Comparison of ENCODE assay signal across 11 cellular contexts in the genomic region with DNA sequence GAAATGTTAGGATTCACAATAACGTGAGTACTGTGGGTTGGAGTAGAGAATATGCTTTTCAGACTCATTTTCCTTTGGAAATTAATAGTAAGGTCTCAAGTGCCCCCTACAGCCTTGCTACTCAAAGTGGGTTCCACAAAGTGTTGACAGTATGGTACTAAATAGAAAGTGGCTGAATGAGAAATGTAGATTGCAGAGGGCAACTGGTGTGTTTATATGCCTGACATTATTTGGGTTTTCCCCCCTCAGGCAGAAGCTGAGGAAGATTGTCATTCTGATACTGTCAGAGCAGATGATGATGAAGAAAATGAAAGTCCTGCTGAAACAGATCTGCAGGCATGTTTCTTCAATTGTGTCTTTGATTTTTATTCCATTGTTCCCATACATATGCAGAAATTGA. TPM values are rescaled to one million over a fixed set of nuclear protein-coding genes. Genes with fewer than 3 reads are reported as not detected.
A peak's percentile ranks its signal among the peaks of the same experiment; 100 is the strongest.
DNase-seq lines count a peak whose midpoint lies in the region; ATAC-seq and TF ChIP-seq lines count a peak whose summit lies in the region.
"Had no signal": no experiment of that assay in that cellular context is flagged by ENCODE, and none has a peak within 500 bp of the region (broad histone marks: within the 10 kb centered on the region; RNA-seq: fewer than 3 reads in every experiment).

No MANE protein-coding gene starts in this region.

- H3K36me3 Mint-ChIP-seq in stimulated activated naive CD8-positive, alpha-beta T cell treated with anti-CD3 and anti-CD28 coated beads, Interleukin-15, Interleukin-2, amounts not matched to agents 100 ng/mL and 50 ng/mL, for 24 hours (ENCODE audit: low read depth) = peaks cover 31% of the 10 kb centered on the region

- peaks cover 7% of the 10 kb centered on the region; the same call in 1 of the 2 replicates for H4K20me1 ChIP-seq in OCI-LY7 (ENCODE audit: insufficient read depth, low read length)

- H3K4me1 ChIP-seq in cardiac muscle cell (ENCODE audit: low read depth) = peaks cover 22% of the 10 kb centered on the region
- H3K4me1 ChIP-seq in left ventricle myocardium inferior = peaks cover 36% of the 10 kb centered on the region
- H3K4me1 ChIP-seq in OCI-LY7 (ENCODE audit: insufficient read depth, low read length, poor library complexity, severe bottlenecking) = peaks cover 19% of the 10 kb centered on the region
- H3K4me1 ChIP-seq: SJCRH30 had no signal

- H3K4me3 Mint-ChIP-seq in stimulated activated naive CD8-positive, alpha-beta T cell treated with anti-CD3 and anti-CD28 coated beads, Interleukin-15, Interleukin-2, amounts not matched to agents 100 ng/mL and 50 ng/mL, for 24 hours = peak overlapping the region; percentile 8

- DNase-seq in cardiac muscle cell (ENCODE audit: low read depth in 1 of 2, low spot score in 1 of 2) (peak in 1 of 2 donors; percentile 30), left ventricle myocardium inferior (no peak), OCI-LY7 (ENCODE audit: low spot score) (no peak), SIG-M5 (lab: John Stamatoyannopoulos, UW) (no peak), DMS 273 (lab: John Stamatoyannopoulos, UW; ENCODE audit: unreplicated experiment) (no peak)
- DNase-seq: NCI-H1048, SJCRH30 had no signal

- peaks cover 46% of the 10 kb centered on the region for H3K4me1 Mint-ChIP-seq in stimulated activated naive CD8-positive, alpha-beta T cell treated with anti-CD3 and anti-CD28 coated beads, Interleukin-15, Interleukin-2, amounts not matched to agents 100 ng/mL and 50 ng/mL, for 24 hours (ENCODE audit: low read depth)

- H3K4me3 ChIP-seq in cardiac muscle cell (no peak overlapping the region), left ventricle myocardium inferior (no peak overlapping the region), OCI-LY7 (ENCODE audit: low read depth, low read length, poor library complexity, severe bottlenecking) (no peak overlapping the region)
- H3K4me3 ChIP-seq: SJCRH30 had no signal

- peak overlapping the region; percentile 38 for H3K27ac Mint-ChIP-seq in stimulated activated naive CD8-positive, alpha-beta T cell treated with anti-CD3 and anti-CD28 coated beads, Interleukin-15, Interleukin-2, amounts not matched to agents 100 ng/mL and 50 ng/mL, for 24 hours

- no peaks in the 10 kb centered on the region for H3K27me3 ChIP-seq in cardiac muscle cell
- H3K27me3 ChIP-seq in left ventricle myocardium inferior (ENCODE audit: low read depth) = no peaks in the 10 kb centered on the region
- H3K27me3 ChIP-seq: SJCRH30 had no signal

- H3K36me3 ChIP-seq in cardiac muscle cell (peaks cover 23% of the 10 kb centered on the region), left ventricle myocardium inferior (peaks cover 48% of the 10 kb centered on the region), OCI-LY7 (ENCODE audit: insufficient read depth, low read length) (peaks cover 29% of the 10 kb centered on the region)

- peaks cover 3% of the 10 kb centered on the region; the same call in 1 of the 2 replicates for H3K79me2 ChIP-seq in OCI-LY7 (ENCODE audit: insufficient read depth, low read depth, low read length)

- no peaks in the 10 kb centered on the region for H3K27me3 Mint-ChIP-seq in stimulated activated naive CD8-positive, alpha-beta T cell treated with anti-CD3 and anti-CD28 coated beads, Interleukin-15, Interleukin-2, amounts not matched to agents 100 ng/mL and 50 ng/mL, for 24 hours

- no peaks in the 10 kb centered on the region for H3K9me3 Mint-ChIP-seq in stimulated activated naive CD8-positive, alpha-beta T cell treated with anti-CD3 and anti-CD28 coated beads, Interleukin-15, Interleukin-2, amounts not matched to agents 100 ng/mL and 50 ng/mL, for 24 hours

- H2AFZ ChIP-seq in OCI-LY7 (ENCODE audit: low read length) = no peak overlapping the region

- intact Hi-C loops in left ventricle myocardium inferior (cut with micrococcal nuclease) = no loop called here
- intact Hi-C loops in OCI-LY7 (cut with micrococcal nuclease; ENCODE audit: unreplicated experiment) = no loop called here

- no peak overlapping the region for H3K4me2 ChIP-seq in OCI-LY7 (ENCODE audit: low read length)

- no peaks in the 10 kb centered on the region for H3K9me2 ChIP-seq in OCI-LY7 (ENCODE audit: insufficient read depth, low read length)

- CTCF ChIA-PET in OCI-LY7 (lab: Charles Lee; ENCODE audit: unreplicated experiment) = no interaction called here

- peak; percentile 7 for TF ChIP-seq CTCF in cardiac muscle cell (IDR thresholded peaks at IDR 0.05; ENCODE audit: low read depth, low read length)
- no peak for TF ChIP-seq CTCF in left ventricle myocardium inferior (IDR thresholded peaks at IDR 0.05; ENCODE audit: borderline replicate concordance)
- 0 out of 2 replicates have a peak, but pooled peaks have one; percentile 22 for TF ChIP-seq CTCF in OCI-LY7 (conservative IDR thresholded peaks at IDR 0.05; ENCODE audit: low read length)

- POLR2A ChIA-PET in OCI-LY7 (lab: Charles Lee) = no interaction called here

- no TSS peak for BruUV-seq in OCI-LY7 (replicated peaks; lab: Mats Ljungman, UMichigan)

- ATAC-seq in HG02610 (IDR thresholded peaks at IDR 0.05; ENCODE audit: unreplicated experiment) (peak; percentile 92), esophagus mucosa (no peak)

- H3K9me3 ChIP-seq in cardiac muscle cell (ENCODE audit: low read depth) = no peaks in the 10 kb centered on the region
- no peaks in the 10 kb centered on the region for H3K9me3 ChIP-seq in left ventricle myocardium inferior (replicated peaks)
- H3K9me3 ChIP-seq in OCI-LY7 (ENCODE audit: low read length) = no peaks in the 10 kb centered on the region
- H3K9me3 ChIP-seq: SJCRH30 had no signal

- H3K27ac ChIP-seq in cardiac muscle cell (no peak overlapping the region), left ventricle myocardium inferior (replicated peaks) (no peak overlapping the region), OCI-LY7 (ENCODE audit: low read depth, low read length, poor library complexity, severe bottlenecking) (no peak overlapping the region)
- H3K27ac ChIP-seq: C4-2B, SJCRH30 had no signal

RNA-seq across cellular contexts. Expression of gene FBXO9, which starts 5.6 kb away (rescaled TPM):
- 69.9 and 87.0 TPM in 2 replicates for total RNA-seq in cardiac muscle cell
- 110 and 182 TPM in 2 replicates for polyA plus RNA-seq in cardiac muscle cell
- 56.4 TPM for total RNA-seq in left ventricle myocardium inferior
- total RNA-seq in OCI-LY7 (2014; rRNA removed; shearing (Covaris generic)) = 20.5 and 23.5 TPM in 2 replicates
- 67.7 and 80.2 TPM in 2 replicates for total RNA-seq in OCI-LY7 (2022)
- total RNA-seq in esophagus mucosa = 96.8 TPM

RNA-seq across cellular contexts. Expression of gene CILK1, which starts 9.2 kb away (rescaled TPM):
- total RNA-seq in cardiac muscle cell (15.1 and 15.6 TPM in 2 replicates), left ventricle myocardium inferior (8.4 TPM), OCI-LY7 (2022) (13.7 and 17.8 TPM in 2 replicates), esophagus mucosa (9.6 TPM)
- polyA plus RNA-seq in cardiac muscle cell = 12.2 and 14.4 TPM in 2 replicates
- 6.2 and 6.9 TPM in 2 replicates for total RNA-seq in OCI-LY7 (2014; rRNA removed; shearing (Covaris generic))
